In genomic region chr5:149836451-149837139, GRCh38 we compare ENCODE assay signal across 23 cellular contexts.
A peak's percentile ranks its signal among the peaks of the same experiment; 100 is the strongest.
DNase-seq lines count a peak whose midpoint lies in the region; ATAC-seq and TF ChIP-seq lines count a peak whose summit lies in the region.
"Had no signal": no experiment of that assay in that cellular context is flagged by ENCODE, and none has a peak within 500 bp of the region (broad histone marks: within the 10 kb centered on the region; RNA-seq: fewer than 3 reads in every experiment).

No MANE protein-coding gene starts in this region.

- TF ChIP-seq CTCF in left ventricle myocardium inferior (IDR thresholded peaks at IDR 0.05; ENCODE audit: borderline replicate concordance) (no peak), WTC11 (IDR thresholded peaks at IDR 0.05) (no peak), GM13977 (IDR thresholded peaks at IDR 0.05; ENCODE audit: extremely low read depth, insufficient read depth, missing control alignments) (no peak)

- no peak overlapping the region for H2AFZ ChIP-seq in mesenchymal stem cell (ENCODE audit: low read depth, low read length)

- peak overlapping the region; percentile 33 for H3K27ac ChIP-seq in left ventricle myocardium inferior (replicated peaks)
- H3K27ac ChIP-seq in right cardiac atrium (ENCODE audit: low read length) = no peak overlapping the region
- H3K27ac ChIP-seq in mesenchymal stem cell (ENCODE audit: low read length, poor library complexity, severe bottlenecking) = no peak overlapping the region
- H3K27ac ChIP-seq: HL-60 had no signal

- H3K9me3 Mint-ChIP-seq in WTC11 = no peaks in the 10 kb centered on the region
- H3K9me3 Mint-ChIP-seq in stimulated activated naive B cell treated with anti-CD40 and anti-IgM and Interleukin-4, amounts not matched to agents 10 μg/mL and 1 μg/mL and 100 μg/mL, for 72 hours = no peaks in the 10 kb centered on the region
- H3K9me3 Mint-ChIP-seq in T-cell = no peaks in the 10 kb centered on the region
- H3K9me3 Mint-ChIP-seq: CD4-positive, alpha-beta T cell; HFFc6 had no signal

- H2BK15ac ChIP-seq in mesenchymal stem cell (ENCODE audit: low read depth, poor library complexity, severe bottlenecking) = peak overlapping the region; percentile 12

- H4K91ac ChIP-seq in mesenchymal stem cell (ENCODE audit: low read length) = no peak overlapping the region

- 81% methylated on average over 18 of the region's 18 CpGs for WGBS in right cardiac atrium
- WGBS in mesenchymal stem cell = 90% methylated on average over 18 of the region's 18 CpGs

- no peak overlapping the region for H3K4me3 Mint-ChIP-seq in WTC11
- no peak overlapping the region for H3K4me3 Mint-ChIP-seq in stimulated activated naive B cell treated with anti-CD40 and anti-IgM and Interleukin-4, amounts not matched to agents 10 μg/mL and 1 μg/mL and 100 μg/mL, for 72 hours
- H3K4me3 Mint-ChIP-seq in T-cell = no peak overlapping the region
- H3K4me3 Mint-ChIP-seq: CD4-positive, alpha-beta T cell; HFFc6 had no signal

- in situ Hi-C loops in HAP-1 (cut with MboI; ENCODE audit: low sequenced_read_pairs) = loop anchor here (5.0 kb wide), 1 partner anchor 161 kb away; no protein-coding TSS in a partner anchor
- in situ Hi-C loops in GM13977 (cut with MboI; ENCODE audit: low pct_unique_long_range_greater_than_20kb, low sequenced_read_pairs, unreplicated experiment) = loop anchor here (10.0 kb wide), 1 partner anchor 148 kb away; no protein-coding TSS in a partner anchor

- H3K4ac ChIP-seq in mesenchymal stem cell (ENCODE audit: low read depth in 1 of 2, low read length in 2 of 2) = no peak overlapping the region

- H3K27me3 ChIP-seq in left ventricle myocardium inferior (ENCODE audit: low read depth) = no peaks in the 10 kb centered on the region
- no peaks in the 10 kb centered on the region for H3K27me3 ChIP-seq in right cardiac atrium (ENCODE audit: control insufficient read depth, insufficient read depth)
- H3K27me3 ChIP-seq in mesenchymal stem cell (ENCODE audit: control insufficient read depth in 1 of 2, insufficient read depth in 1 of 2, low read length in 2 of 2) = no peaks in the 10 kb centered on the region
- H3K27me3 ChIP-seq in HAP-1 (ENCODE audit: low read depth) = no peaks in the 10 kb centered on the region

- H3K9me3 ChIP-seq in left ventricle myocardium inferior (replicated peaks) (no peaks in the 10 kb centered on the region), right cardiac atrium (ENCODE audit: control insufficient read depth, low read length) (no peaks in the 10 kb centered on the region), mesenchymal stem cell (ENCODE audit: control insufficient read depth, low read length) (no peaks in the 10 kb centered on the region), HAP-1 (no peaks in the 10 kb centered on the region)

- peak overlapping the region; percentile 77; the same call in 1 of the 2 replicates for H3K27ac Mint-ChIP-seq in WTC11
- H3K27ac Mint-ChIP-seq in stimulated activated naive B cell treated with anti-CD40 and anti-IgM and Interleukin-4, amounts not matched to agents 10 μg/mL and 1 μg/mL and 100 μg/mL, for 72 hours = peak overlapping the region; percentile 81
- no peak overlapping the region for H3K27ac Mint-ChIP-seq in T-cell
- H3K27ac Mint-ChIP-seq: CD4-positive, alpha-beta T cell; HFFc6 had no signal

- CTCF ChIA-PET in WTC11 (lab: Charles Lee) (interaction anchor here (1.4 to 17.9 kb wide), 5 partner anchors 8 to 180 kb away, joined by 5 to 298 read pairs (median 31); no protein-coding TSS in a partner anchor), T-cell (lab: Charles Lee) (interaction anchor here (0.5 to 1.3 kb wide), 3 partner anchors 124 to 807 kb away, joined by 3 read pairs; partner anchors contain the start of gene SLC26A2 (in 1 of the 2))

- H3K4me3 ChIP-seq in left ventricle myocardium inferior (no peak overlapping the region), right cardiac atrium (ENCODE audit: low read length) (no peak overlapping the region), mesenchymal stem cell (ENCODE audit: insufficient read depth in 1 of 2, low read depth in 1 of 2, low read length in 2 of 2) (no peak overlapping the region), HAP-1 (no peak overlapping the region)

- H2BK5ac ChIP-seq in mesenchymal stem cell (ENCODE audit: low read depth, low read length, poor library complexity, severe bottlenecking) = no peak overlapping the region

- no peak overlapping the region for H2BK120ac ChIP-seq in mesenchymal stem cell (ENCODE audit: low read depth, low read length)

- no peak overlapping the region for H3K4me2 ChIP-seq in mesenchymal stem cell (ENCODE audit: low read length, poor library complexity, severe bottlenecking)

- H3K4me1 ChIP-seq in left ventricle myocardium inferior (peaks cover 75% of the 10 kb centered on the region), right cardiac atrium (ENCODE audit: control insufficient read depth, insufficient read depth, low read length) (no peaks in the 10 kb centered on the region), mesenchymal stem cell (ENCODE audit: control insufficient read depth, insufficient read depth, low read depth, low read length) (peaks cover 19% of the 10 kb centered on the region), HAP-1 (no peaks in the 10 kb centered on the region)

- no peaks in the 10 kb centered on the region for H3K79me1 ChIP-seq in mesenchymal stem cell (replicated peaks; ENCODE audit: low read length, poor library complexity, severe bottlenecking)

- no peak overlapping the region for H2BK12ac ChIP-seq in mesenchymal stem cell (ENCODE audit: low read length in 2 of 2)

- no peak overlapping the region for H3K9ac ChIP-seq in mesenchymal stem cell (ENCODE audit: low read length)

- H3K36me3 ChIP-seq in left ventricle myocardium inferior = peaks cover 83% of the 10 kb centered on the region
- H3K36me3 ChIP-seq in mesenchymal stem cell (ENCODE audit: control insufficient read depth in 1 of 2, insufficient read depth in 2 of 2, low read depth in 1 of 2, low read length in 2 of 2) = peaks cover 0 to 31% of the 10 kb centered on the region in 2 experiments
- no peaks in the 10 kb centered on the region; the same call in 1 of the 2 replicates for H3K36me3 ChIP-seq in HAP-1 (replicated peaks)

- POLR2A ChIA-PET in WTC11 (lab: Charles Lee) = no interaction called here
- POLR2A ChIA-PET in T-cell (lab: Charles Lee) = no interaction called here

- intact Hi-C loops in left ventricle myocardium inferior (cut with micrococcal nuclease) = loop anchor here (10.0 kb wide), 2 partner anchors 128 to 158 kb away; partner anchors contain the start of gene SLC26A2
- intact Hi-C loops in right cardiac atrium (cut with DNase I) = loop anchor here (5.0 to 10.0 kb wide), 4 partner anchors 128 to 156 kb away; partner anchors contain the start of gene SLC26A2 (in 1 of the 4)

- no peak overlapping the region for H3K23ac ChIP-seq in mesenchymal stem cell (ENCODE audit: low read length in 2 of 2)

- DNase-seq in left ventricle myocardium inferior = no peak
- DNase-seq in right cardiac atrium = no peak
- DNase-seq in WTC11 (ENCODE audit: low spot score) = no peak
- no peak for DNase-seq in mesenchymal stem cell
- DNase-seq in stimulated activated naive B cell treated with anti-CD40 and anti-IgM and Interleukin-4, amounts not matched to agents 10 μg/mL and 1 μg/mL and 100 μg/mL, for 72 hours = no peak
- DNase-seq in HAP-1 (ENCODE audit: low spot score in 2 of 2) = no peak
- no peak for DNase-seq in GM13977 (ENCODE audit: low spot score)
- no peak for DNase-seq in T-cell
- DNase-seq: 8988T; AML-193; CD4-positive, alpha-beta T cell; COR-L47; DMS79 treated with DMSO at 0.1 percent for 48 hours; HFFc6; KG1; NCI-H1105; NCI-H146; NCI-H2029; NCI-H226; NCI-H524; NCI-H774; T-helper 1 cell had no signal

- no peak overlapping the region for H4K8ac ChIP-seq in mesenchymal stem cell (ENCODE audit: low read length)

- no peak overlapping the region for H3K18ac ChIP-seq in mesenchymal stem cell (ENCODE audit: low read depth in 1 of 2, low read length in 2 of 2)

- H3K4me1 Mint-ChIP-seq in WTC11 (peaks cover 3% of the 10 kb centered on the region; the same call in 1 of the 2 replicates), T-cell (no peaks in the 10 kb centered on the region)
- H3K4me1 Mint-ChIP-seq in stimulated activated naive B cell treated with anti-CD40 and anti-IgM and Interleukin-4, amounts not matched to agents 10 μg/mL and 1 μg/mL and 100 μg/mL, for 72 hours = peaks cover 2 to 5% of the 10 kb centered on the region in 2 donors

- ATAC-seq in right cardiac atrium (no peak), WTC11 (no peak), T-cell (replicated peaks in 1 of 4) (no peak)
- no peak for ATAC-seq in stimulated activated naive B cell treated with anti-CD40 and anti-IgM and Interleukin-4, amounts not matched to agents 10 μg/mL and 1 μg/mL and 100 μg/mL, for 72 hours (replicated peaks)

- H3K14ac ChIP-seq in mesenchymal stem cell (ENCODE audit: low read length in 2 of 2) = no peak overlapping the region

- H2AK5ac ChIP-seq in mesenchymal stem cell (ENCODE audit: low read length, severe bottlenecking) = no peak overlapping the region

- H3K27me3 Mint-ChIP-seq in WTC11 (ENCODE audit: low read depth) (no peaks in the 10 kb centered on the region), T-cell (no peaks in the 10 kb centered on the region)
- H3K27me3 Mint-ChIP-seq in stimulated activated naive B cell treated with anti-CD40 and anti-IgM and Interleukin-4, amounts not matched to agents 10 μg/mL and 1 μg/mL and 100 μg/mL, for 72 hours = no peaks in the 10 kb centered on the region
- H3K27me3 Mint-ChIP-seq: CD4-positive, alpha-beta T cell had no signal

- H3K36me3 Mint-ChIP-seq in WTC11 = peaks cover 9% of the 10 kb centered on the region; the same call in 1 of the 2 replicates
- peaks cover 23 to 42% of the 10 kb centered on the region in 2 donors for H3K36me3 Mint-ChIP-seq in stimulated activated naive B cell treated with anti-CD40 and anti-IgM and Interleukin-4, amounts not matched to agents 10 μg/mL and 1 μg/mL and 100 μg/mL, for 72 hours
- H3K36me3 Mint-ChIP-seq in T-cell = peaks cover 22% of the 10 kb centered on the region

TF ChIP-seq in WTC11, 78 proteins besides CTCF, POLR2A, EP300 and RAD21 (continues in another document):
- TF ChIP-seq MXD4 (CRISPR knock-in tag; IDR thresholded peaks at IDR 0.05; ENCODE audit: borderline replicate concordance) = no peak
- TF ChIP-seq CREB1 (CRISPR knock-in tag; IDR thresholded peaks at IDR 0.05) = no peak
- no peak for TF ChIP-seq ZMAT4 (CRISPR knock-in tag; IDR thresholded peaks at IDR 0.05)
- no peak for TF ChIP-seq ESRRA (CRISPR knock-in tag; IDR thresholded peaks at IDR 0.05; ENCODE audit: borderline replicate concordance)
- TF ChIP-seq CBFB (CRISPR knock-in tag; IDR thresholded peaks at IDR 0.05; ENCODE audit: low read depth) = no peak

Comparison
In these comparisons a context has a peak if more than half of its experiments do, and no peak if none do; other contexts are left out.
1. H3K27ac Mint-ChIP-seq: peak in WTC11 (single experiment) and stimulated activated naive B cell treated with anti-CD40 and anti-IgM and Interleukin-4, amounts not matched to agents 10 μg/mL and 1 μg/mL and 100 μg/mL, for 72 hours (single experiment); none in T-cell (0 of 2).